16 cellular contexts compared by ENCODE assay signal in genomic region chr1:201262963-201263608, GRCh38. TPM values are rescaled to one million over a fixed set of nuclear protein-coding genes. Genes with fewer than 3 reads are reported as not detected.
"Had no signal": no experiment of that assay in that cellular context is flagged by ENCODE, and none has a peak within 500 bp of the region (broad histone marks: within the 10 kb centered on the region; RNA-seq: fewer than 3 reads in every experiment).

No MANE protein-coding gene starts in this region.

- H3K4me1 ChIP-seq: pancreas had no signal

- H3K27ac Mint-ChIP-seq: activated CD4-positive, alpha-beta T cell treated with anti-CD3 and anti-CD28 coated beads for 36 hours; activated naive CD8-positive, alpha-beta T cell treated with anti-CD3 and anti-CD28 coated beads, Interleukin-2, amount 10 ng/mL, durations not matched to agents 7 days and 5 days; stimulated activated effector memory CD8-positive, alpha-beta T cell treated with anti-CD3 and anti-CD28 coated beads, Interleukin-12 subunit alpha, Interleukin-12 subunit beta, amount 100 ng/mL, for 72 hours had no signal

- DNase-seq: activated CD4-positive, alpha-beta T cell treated with anti-CD3 and anti-CD28 coated beads for 36 hours; activated naive CD8-positive, alpha-beta T cell treated with anti-CD3 and anti-CD28 coated beads, Interleukin-2, amount 10 ng/mL, durations not matched to agents 7 days and 5 days; activated T-cell treated with anti-CD3 and anti-CD28 coated beads, Interleukin-2, amount 50 U/mL, for 4 hours; anterior cingulate cortex; esophagus squamous epithelium; foreskin fibroblast; left lung; mesendoderm; small intestine; T1000; thyroid gland had no signal

- H3K4me1 Mint-ChIP-seq: activated naive CD8-positive, alpha-beta T cell treated with anti-CD3 and anti-CD28 coated beads, Interleukin-2, amount 10 ng/mL, durations not matched to agents 7 days and 5 days; stimulated activated effector memory CD8-positive, alpha-beta T cell treated with anti-CD3 and anti-CD28 coated beads, Interleukin-12 subunit alpha, Interleukin-12 subunit beta, amount 100 ng/mL, for 72 hours had no signal

- H3K36me3 ChIP-seq: esophagus squamous epithelium, left lung, pancreas, thyroid gland, vagina had no signal

- H3K9me3 Mint-ChIP-seq: activated naive CD8-positive, alpha-beta T cell treated with anti-CD3 and anti-CD28 coated beads, Interleukin-2, amount 10 ng/mL, durations not matched to agents 7 days and 5 days; activated T-cell treated with anti-CD3 and anti-CD28 coated beads, Interleukin-2, amount 50 U/mL, for 4 hours; neural crest cell; stimulated activated effector memory CD8-positive, alpha-beta T cell treated with anti-CD3 and anti-CD28 coated beads, Interleukin-12 subunit alpha, Interleukin-12 subunit beta, amount 100 ng/mL, for 72 hours had no signal

- H3K4me3 Mint-ChIP-seq: activated CD4-positive, alpha-beta T cell treated with anti-CD3 and anti-CD28 coated beads for 36 hours; activated naive CD8-positive, alpha-beta T cell treated with anti-CD3 and anti-CD28 coated beads, Interleukin-2, amount 10 ng/mL, durations not matched to agents 7 days and 5 days; activated T-cell treated with anti-CD3 and anti-CD28 coated beads, Interleukin-2, amount 50 U/mL, for 4 hours; neural crest cell; stimulated activated effector memory CD8-positive, alpha-beta T cell treated with anti-CD3 and anti-CD28 coated beads, Interleukin-12 subunit alpha, Interleukin-12 subunit beta, amount 100 ng/mL, for 72 hours had no signal

- H3K27ac ChIP-seq: esophagus squamous epithelium, left lung, pancreas, thyroid gland, vagina, VCaP had no signal

- H3K36me3 Mint-ChIP-seq: activated naive CD8-positive, alpha-beta T cell treated with anti-CD3 and anti-CD28 coated beads, Interleukin-2, amount 10 ng/mL, durations not matched to agents 7 days and 5 days; stimulated activated effector memory CD8-positive, alpha-beta T cell treated with anti-CD3 and anti-CD28 coated beads, Interleukin-12 subunit alpha, Interleukin-12 subunit beta, amount 100 ng/mL, for 72 hours had no signal

- ATAC-seq: activated CD4-positive, alpha-beta T cell treated with anti-CD3 and anti-CD28 coated beads for 36 hours; activated T-cell treated with anti-CD3 and anti-CD28 coated beads, Interleukin-2, amount 50 U/mL, for 4 hours; left lung; pancreas had no signal

- H3K9me3 ChIP-seq: esophagus squamous epithelium, left lung, pancreas, thyroid gland, vagina had no signal

- H3K4me3 ChIP-seq: esophagus squamous epithelium, left lung, pancreas, thyroid gland, vagina had no signal

- H3K27me3 ChIP-seq: pancreas, thyroid gland, vagina had no signal

RNA-seq across cellular contexts. Expression of gene PKP1, which starts 20.2 kb away (rescaled TPM):
- total RNA-seq: activated CD4-positive, alpha-beta T cell treated with anti-CD3 and anti-CD28 coated beads for 36 hours; activated naive CD8-positive, alpha-beta T cell treated with anti-CD3 and anti-CD28 coated beads, Interleukin-2, amount 10 ng/mL, durations not matched to agents 7 days and 5 days; activated T-cell treated with anti-CD3 and anti-CD28 coated beads, Interleukin-2, amount 50 U/mL, for 4 hours; neural crest cell had no signal
